ENCODE assay signal across 9 cellular contexts in the genomic region with DNA sequence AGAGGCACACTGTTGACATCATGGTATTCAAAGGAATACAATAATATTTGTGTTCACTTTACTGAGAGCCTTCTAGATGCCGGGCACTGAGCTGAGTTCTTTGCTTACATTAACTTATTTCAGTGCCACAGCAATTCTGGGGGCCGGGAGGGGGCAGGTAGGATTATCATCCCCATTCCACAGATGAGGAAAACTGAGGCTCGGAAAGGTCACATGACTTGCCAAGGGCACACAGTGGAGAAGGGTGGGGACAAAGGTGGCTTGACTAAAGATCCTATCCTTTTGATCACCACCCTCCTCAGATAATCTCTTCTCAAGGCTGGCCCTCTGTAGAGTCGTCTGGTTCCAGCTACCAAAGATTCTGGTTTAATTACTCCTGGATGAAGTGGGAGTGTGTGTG.
"Had no signal": no experiment of that assay in that cellular context is flagged by ENCODE, and none has a peak within 500 bp of the region (broad histone marks: within the 10 kb centered on the region; RNA-seq: fewer than 3 reads in every experiment).

No MANE protein-coding gene starts in this region.

- H3K9ac ChIP-seq: KMS-11 had no signal

- H3K27ac ChIP-seq: HL-60, KMS-11 had no signal

- H3K27ac Mint-ChIP-seq: HFFc6 had no signal

- FAIRE-seq: H54 had no signal

- DNase-seq: GOT3, HFFc6, IMR-90, KBM-7 had no signal

- H3K36me3 ChIP-seq: HAP-1 had no signal

- H3K4me1 ChIP-seq: HAP-1 had no signal

- ATAC-seq: HCT116 had no signal

- H3K4me3 Mint-ChIP-seq: HFFc6 had no signal

- H3K4me3 ChIP-seq: HAP-1 had no signal

- H3K9me3 ChIP-seq: HAP-1 had no signal

- H3K4me2 ChIP-seq: KMS-11 had no signal
